Comparison of ENCODE assay signal across 21 cellular contexts in the genomic region with DNA sequence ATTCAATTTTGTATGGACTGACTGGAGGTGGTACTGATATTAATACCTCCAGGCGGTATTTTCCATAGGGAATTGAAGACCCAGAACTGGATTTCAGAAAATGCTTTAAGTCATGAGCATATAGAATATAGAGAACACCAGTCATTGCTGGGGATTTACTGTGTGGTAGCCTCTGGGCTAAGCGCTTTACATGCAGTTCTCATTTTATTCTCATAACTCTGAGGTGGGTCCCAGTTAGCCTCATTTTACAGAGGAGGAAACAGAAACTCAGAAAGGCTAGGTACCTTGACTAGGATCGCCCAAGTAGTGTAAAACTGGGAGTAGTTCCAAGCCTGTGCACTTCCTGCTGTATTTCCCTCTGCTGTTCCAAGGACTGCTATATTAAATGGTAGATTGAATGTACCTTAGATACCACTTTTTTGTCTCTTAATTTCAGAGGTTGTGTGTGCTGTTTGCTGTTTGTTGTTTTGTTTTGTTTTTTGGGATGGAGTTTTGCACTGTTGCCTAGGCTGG. TPM values are rescaled to one million over a fixed set of nuclear protein-coding genes. Genes with fewer than 3 reads are reported as not detected.
A peak's percentile ranks its signal among the peaks of the same experiment; 100 is the strongest.
DNase-seq lines count a peak whose midpoint lies in the region; ATAC-seq and TF ChIP-seq lines count a peak whose summit lies in the region.
"Had no signal": no experiment of that assay in that cellular context is flagged by ENCODE, and none has a peak within 500 bp of the region (broad histone marks: within the 10 kb centered on the region; RNA-seq: fewer than 3 reads in every experiment).

No MANE protein-coding gene starts in this region.

- H3K27me3 ChIP-seq in dorsolateral prefrontal cortex (no peaks in the 10 kb centered on the region), transverse colon (no peaks in the 10 kb centered on the region), PC-3 (ENCODE audit: low read length) (no peaks in the 10 kb centered on the region), sigmoid colon (no peaks in the 10 kb centered on the region)

- 44 to 66% methylated on average over 2 to 3 of the region's 3 CpGs for WGBS in transverse colon (ENCODE audit: low coverage in 1 of 2), 2 donors
- WGBS in sigmoid colon, 2 donors: 43 to 78% methylated on average over 3 of the region's 3 CpGs

- no peak overlapping the region for H3K4me2 ChIP-seq in PC-3 (ENCODE audit: low read length)
- H3K4me2 ChIP-seq: A549 had no signal

- intact Hi-C loops in Right ventricle myocardium superior (cut with DNase I) (no loop called here), left cardiac atrium (cut with DNase I) (no loop called here), dorsolateral prefrontal cortex (cut with DNase I) (no loop called here), transverse colon (cut with DNase I; ENCODE audit: low total_unique reads) (no loop called here), PC-3 (cut with micrococcal nuclease) (no loop called here), sigmoid colon (cut with DNase I) (no loop called here)

- H3K9me2 ChIP-seq in PC-3 (replicated peaks; ENCODE audit: low read length): no peaks in the 10 kb centered on the region

- in situ Hi-C loops in transverse colon (cut with MboI; ENCODE audit: low pct_ligation_motif_present in 1 of 4, low pct_unique_long_range_greater_than_20kb in 1 of 4, low sequenced_read_pairs in 3 of 4): loop anchor here in 1 of 4 donors (5.0 kb wide), 1 partner anchor 59 kb away; no protein-coding TSS in a partner anchor

- H3K4me1 ChIP-seq in transverse colon (peaks cover 19 to 89% (median 66%) of the 10 kb centered on the region in 4 donors), PC-3 (ENCODE audit: insufficient read depth, low read length) (0 out of 2 replicates have a peak, but pooled peaks cover 6% of the 10 kb centered on the region), sigmoid colon (peaks cover 0 to 38% (median 13%) of the 10 kb centered on the region in 4 donors)

- DNase-seq in Right ventricle myocardium superior (no peak), left cardiac atrium (no peak), dorsolateral prefrontal cortex (no peak), transverse colon (peak; percentile 27), EL (no peak), PC-3 (no peak), sigmoid colon (no peak)
- DNase-seq: activated CD4-positive, alpha-beta T cell treated with anti-CD3 and anti-CD28 coated beads for 36 hours; activated CD8-positive, alpha-beta memory T cell treated with anti-CD3 and anti-CD28 coated beads, Interleukin-2, amount 50 U/mL, for 4 hours; aorta; natural killer cell; NCI-H1105 treated with DMSO at 0.1 percent for 48 hours; NCI-H2227 treated with DMSO at 0.1 percent for 48 hours; stimulated activated CD4-positive, alpha-beta T cell treated with anti-CD3 and anti-CD28 coated beads, Interleukin-12 subunit alpha, Interleukin-12 subunit beta, amount 100 ng/mL, for 4 hours; T-helper 9 cell had no signal

- POLR2A ChIA-PET in PC-3 (lab: Charles Lee; ENCODE audit: unreplicated experiment): no interaction called here

- H3K4me3 ChIP-seq in dorsolateral prefrontal cortex (peak overlapping the region in 1 of 59 donors; percentile 1), transverse colon (no peak overlapping the region), PC-3 (ENCODE audit: low read length) (no peak overlapping the region), sigmoid colon (no peak overlapping the region)
- H3K4me3 ChIP-seq: A549, K562 had no signal

- H3K9ac ChIP-seq in PC-3 (ENCODE audit: low read length): no peak overlapping the region

- TF ChIP-seq CTCF in dorsolateral prefrontal cortex (IDR thresholded peaks at IDR 0.05 in 54 of 56, conservative IDR thresholded peaks at IDR 0.05 in 2 of 56; ENCODE audit: low read depth in 1 of 56, partially characterized antibody in 56 of 56) (no peak), transverse colon (IDR thresholded peaks at IDR 0.05) (no peak), PC-3 (conservative IDR thresholded peaks at IDR 0.05; ENCODE audit: low read depth, low read length) (no peak), sigmoid colon (IDR thresholded peaks at IDR 0.05) (no peak)

- no peaks in the 10 kb centered on the region for H3K36me3 ChIP-seq in transverse colon
- no peaks in the 10 kb centered on the region for H3K36me3 ChIP-seq in PC-3 (ENCODE audit: low read depth, low read length)
- no peaks in the 10 kb centered on the region for H3K36me3 ChIP-seq in sigmoid colon

- peaks cover 11% of the 10 kb centered on the region; the same call in 1 of the 2 replicates for H3K79me2 ChIP-seq in PC-3 (ENCODE audit: low read length)

- no TSS peak for BruUV-seq in PC-3 (replicated peaks; lab: Mats Ljungman, UMichigan)

- TF ChIP-seq POLR2A in transverse colon (IDR thresholded peaks at IDR 0.05) (no peak), sigmoid colon (IDR thresholded peaks at IDR 0.05) (no peak)

- H3K27ac ChIP-seq in dorsolateral prefrontal cortex: peak overlapping the region in 33 of 59 donors; percentile 0 to 76 (median 38)
- H3K27ac ChIP-seq in transverse colon: peak overlapping the region; percentile 67 to 84 (median 75)
- no peak overlapping the region for H3K27ac ChIP-seq in PC-3 (ENCODE audit: low read length)
- H3K27ac ChIP-seq in sigmoid colon: no peak overlapping the region
- H3K27ac ChIP-seq: A549, epithelial cell of prostate, HL-60 had no signal

- no peak overlapping the region for H2AFZ ChIP-seq in PC-3 (ENCODE audit: low read length)

- CTCF ChIA-PET in PC-3 (lab: Charles Lee): no interaction called here

- H3K9me3 ChIP-seq in transverse colon (no peaks in the 10 kb centered on the region), PC-3 (ENCODE audit: low read length) (no peaks in the 10 kb centered on the region), sigmoid colon (no peaks in the 10 kb centered on the region)
- H3K9me3 ChIP-seq: A549 had no signal

- H3F3A ChIP-seq in PC-3 (ENCODE audit: low read length, unreplicated experiment): no peaks in the 10 kb centered on the region

- ATAC-seq in Right ventricle myocardium superior (ENCODE audit: poor library complexity) (peak; percentile 42), left cardiac atrium (no peak), HG03442 (IDR thresholded peaks at IDR 0.05; ENCODE audit: unreplicated experiment) (peak; percentile 44), PC-3 (no peak)
- ATAC-seq: A549; activated CD4-positive, alpha-beta T cell treated with anti-CD3 and anti-CD28 coated beads for 36 hours; K562; natural killer cell; stimulated activated memory B cell treated with anti-CD40 and anti-IgM and Interleukin-4, amounts not matched to agents 10 μg/mL and 1 μg/mL and 100 μg/mL, for 72 hours had no signal

- TF ChIP-seq EP300 in transverse colon (IDR thresholded peaks at IDR 0.05; ENCODE audit: low read depth) (no peak), sigmoid colon (IDR thresholded peaks at IDR 0.05) (no peak)

- H4K20me1 ChIP-seq in PC-3 (ENCODE audit: low read length): no peaks in the 10 kb centered on the region

RNA-seq across cellular contexts. Expression of a gene that starts 13.8 kb away (rescaled TPM):
- total RNA-seq in Right ventricle myocardium superior (13.5 TPM), left cardiac atrium (10 to 100 TPM; 16.9 to 17.3 TPM), dorsolateral prefrontal cortex (100 to 1,000 TPM in 103 of 120 experiments, 10 to 100 TPM in 17; 60.7 to 602 (median 176) TPM), transverse colon (10 to 100 TPM; 39.3 to 94.1 (median 58.3) TPM), PC-3 (2014; rRNA removed) (15.3 and 16.1 TPM in 2 replicates), sigmoid colon (10 to 100 TPM; 19.7 to 35.4 (median 26.0) TPM)
- 10 to 100 TPM; 11.4 to 27.0 (median 12.3) TPM for polyA plus RNA-seq in sigmoid colon

Comparison
In these comparisons a context has a peak if more than half of its experiments do, and no peak if none do; other contexts are left out.
1. ATAC-seq: peak in Right ventricle myocardium superior (single experiment) and HG03442 (single experiment); none in left cardiac atrium (0 of 2) and PC-3 (single experiment).
2. H3K27ac ChIP-seq: peak in dorsolateral prefrontal cortex (33 of 59) and transverse colon (4 of 4); none in PC-3 (single experiment) and sigmoid colon (0 of 4).